8 cellular contexts compared by ENCODE assay signal in genomic region chr20:52192296-52193007, GRCh38. TPM values are rescaled to one million over a fixed set of nuclear protein-coding genes. Genes with fewer than 3 reads are reported as not detected.
DNase-seq lines count a peak whose midpoint lies in the region; ATAC-seq and TF ChIP-seq lines count a peak whose summit lies in the region.

No MANE protein-coding gene starts in this region.

- peak overlapping the region; percentile 96 for H3K4me3 Mint-ChIP-seq in CD4-positive, alpha-beta T cell

- no peak for TF ChIP-seq POLR2A in adrenal gland (IDR thresholded peaks at IDR 0.05)

- no peak for TF ChIP-seq CTCF in CD4-positive, alpha-beta T cell (IDR thresholded peaks at IDR 0.05)
- peak in 5 of 6 experiments; percentile 11 to 28 (median 19) for TF ChIP-seq CTCF in adrenal gland (IDR thresholded peaks at IDR 0.05)

- no peaks in the 10 kb centered on the region for H3K9me3 Mint-ChIP-seq in CD4-positive, alpha-beta T cell

- no peaks in the 10 kb centered on the region for H3K27me3 ChIP-seq in CD4-positive, alpha-beta T cell (ENCODE audit: control insufficient read depth, insufficient read depth, low read length)
- H3K27me3 ChIP-seq in adrenal gland (no peaks in the 10 kb centered on the region), iPS-18a (ENCODE audit: control insufficient read depth, insufficient read depth, low read length) (no peaks in the 10 kb centered on the region)

- no peaks in the 10 kb centered on the region for H3K27me3 Mint-ChIP-seq in CD4-positive, alpha-beta T cell

- CTCF ChIA-PET in CD4-positive, alpha-beta T cell (lab: Charles Lee), result interaction anchor here (1.1 to 2.1 kb wide), 4 partner anchors 8 to 14 kb away, joined by 3 to 6 read pairs (median 4); no protein-coding TSS in a partner anchor

- H3K27ac ChIP-seq in CD4-positive, alpha-beta T cell (ENCODE audit: low read depth, low read length), result peak overlapping the region; percentile 80
- H3K27ac ChIP-seq in adrenal gland, result peak overlapping the region in 3 of 5 donors; percentile 85 to 88 (median 87)
- H3K27ac ChIP-seq in iPS-18a (ENCODE audit: low read length), result peak overlapping the region; percentile 9
- H3K27ac ChIP-seq in skin epidermis, result peak overlapping the region in 20 of 21 experiments; percentile 80 to 99 (median 92)

- H3K27ac Mint-ChIP-seq in CD4-positive, alpha-beta T cell, result peak overlapping the region; percentile 94

- H3K36me3 ChIP-seq in adrenal gland (replicated peaks in 1 of 2) (no peaks in the 10 kb centered on the region), iPS-18a (ENCODE audit: control insufficient read depth, low read depth, low read length) (no peaks in the 10 kb centered on the region)

- peak overlapping the region; percentile 82 for H3K9ac ChIP-seq in iPS-18a (ENCODE audit: low read length)

- H3K4me1 Mint-ChIP-seq in CD4-positive, alpha-beta T cell (ENCODE audit: low read depth), result peaks cover 18% of the 10 kb centered on the region

- peak overlapping the region in 3 of 4 donors; percentile 84 to 96 (median 94) for H3K4me3 ChIP-seq in adrenal gland
- peak overlapping the region; percentile 88 for H3K4me3 ChIP-seq in iPS-18a (ENCODE audit: low read length)
- peak overlapping the region; percentile 63 to 97 (median 91) for H3K4me3 ChIP-seq in skin epidermis

- no peaks in the 10 kb centered on the region for H3K9me3 ChIP-seq in CD4-positive, alpha-beta T cell (ENCODE audit: control insufficient read depth, low read length)
- H3K9me3 ChIP-seq in adrenal gland (replicated peaks in 1 of 3), result no peaks in the 10 kb centered on the region
- H3K9me3 ChIP-seq in iPS-18a (ENCODE audit: control insufficient read depth, low read depth, low read length), result no peaks in the 10 kb centered on the region

- peaks cover 0 to 10% of the 10 kb centered on the region in 2 donors for H3K4me1 ChIP-seq in adrenal gland (replicated peaks in 1 of 2)
- peaks cover 3% of the 10 kb centered on the region for H3K4me1 ChIP-seq in iPS-18a (ENCODE audit: control insufficient read depth, low read depth, low read length)

- intact Hi-C loops in CD4-positive, alpha-beta T cell (cut with DNase I, micrococcal nuclease), result loop anchor here in 1 of 2 experiments (5.0 kb wide), 1 partner anchor 215 kb away; no protein-coding TSS in a partner anchor
- intact Hi-C loops in adrenal gland (cut with DNase I), result no loop called here
- intact Hi-C loops in posterior vena cava (cut with DNase I), result no loop called here

- POLR2A ChIA-PET in CD4-positive, alpha-beta T cell (lab: Charles Lee), result interaction anchor here (0.7 to 1.6 kb wide), 5 partner anchors 113 to 1708 kb away, joined by 3 to 7 read pairs (median 4); no protein-coding TSS in a partner anchor

- 12 to 22% (median 13%) methylated on average over 8 to 16 of the region's 16 CpGs for whole genome bisulfite sequencing in adrenal gland, 4 donors

- H3K36me3 Mint-ChIP-seq in CD4-positive, alpha-beta T cell (ENCODE audit: low read depth), result peaks cover 11% of the 10 kb centered on the region

- no peak for ATAC-seq in CD4-positive, alpha-beta T cell (ENCODE audit: poor library complexity)
- peak; percentile 26 for ATAC-seq in GM18519 (IDR thresholded peaks at IDR 0.05; ENCODE audit: low FRiP score, unreplicated experiment)
- ATAC-seq in HG02973 (IDR thresholded peaks at IDR 0.05; ENCODE audit: unreplicated experiment), result peak; percentile 31

- peak in 2 of 10 experiments; percentile 3 for DNase-seq in CD4-positive, alpha-beta T cell
- peak; percentile 33 for DNase-seq in NCI-H460 (ENCODE audit: extremely low read depth, low read depth)
- peak in 6 of 7 donors; percentile 29 to 66 (median 44) for DNase-seq in adrenal gland
- DNase-seq in posterior vena cava (ENCODE audit: low spot score), result no peak

RNA-seq across cellular contexts. Expression of gene ZFP64, which starts 0.9 kb away (rescaled TPM):
- 1 to 10 TPM; 2.5 to 3.2 TPM for total RNA-seq in CD4-positive, alpha-beta T cell
- 27.6 and 35.9 TPM in 2 replicates for total RNA-seq in NCI-H460 (2014; rRNA removed; shearing (Covaris generic))
- polyA plus RNA-seq in NCI-H460 (2014; cell fraction: nucleus; rRNA removed), result 30.2 and 34.6 TPM in 2 replicates
- total RNA-seq in adrenal gland (10 to 100 TPM in 6 of 8 donors, 1 to 10 TPM in 2; 8.0 to 27.6 (median 14.2) TPM), posterior vena cava (10 to 100 TPM in 1 of 2 donors, 1 to 10 TPM in 1; 8.1 to 11.7 TPM)
- 10 to 100 TPM in 1 of 3 donors, 1 to 10 TPM in 2; 2.3 to 13.2 (median 3.5) TPM for polyA plus RNA-seq in adrenal gland

Comparison
In these comparisons a context has a peak if more than half of its experiments do, and no peak if none do; other contexts are left out.
1. H3K27ac ChIP-seq: peak in every context shown above with its lines; median percentile 92 in skin epidermis; 87 in adrenal gland; 80 in CD4-positive, alpha-beta T cell; 9 in iPS-18a.